ENCODE assay signal across 8 cellular contexts in genomic region chr1:89843279-89844121, GRCh38. TPM values are rescaled to one million over a fixed set of nuclear protein-coding genes. Genes with fewer than 3 reads are reported as not detected.
DNase-seq lines count a peak whose midpoint lies in the region; ATAC-seq, FAIRE-seq and TF ChIP-seq lines count a peak whose summit lies in the region.

No MANE protein-coding gene starts in this region.

- peak; percentile 44 for FAIRE-seq in urothelium cell line (lab: Jason Lieb, UNC)

- POLR2A ChIA-PET in SK-N-SH (lab: Yijun Ruan, JAX) = no interaction called here

- H3K27ac Mint-ChIP-seq in IgD-negative memory B cell = peak overlapping the region; percentile 39 to 68 (median 68)
- H3K27ac Mint-ChIP-seq in activated naive CD4-positive, alpha-beta T cell treated with anti-CD3 and anti-CD28 coated beads, Interleukin-2, amount 50 U/mL, for 72 hours = peak overlapping the region; percentile 94 to 96

- intact Hi-C loops in cardiac septum (cut with DNase I) = loop anchor here (5.0 kb wide), 2 partner anchors 64 to 144 kb away; no protein-coding TSS in a partner anchor
- intact Hi-C loops in posterior vena cava (cut with DNase I) = loop anchor here in 1 of 2 donors (5.0 kb wide), 1 partner anchor 801 kb away; no protein-coding TSS in a partner anchor

- TF ChIP-seq CTCF in SK-N-SH (IDR thresholded peaks at IDR 0.05) = peak; percentile 72

- H3K9ac ChIP-seq in SK-N-SH = peak overlapping the region; percentile 80

- no peaks in the 10 kb centered on the region for H3K9me2 ChIP-seq in SK-N-SH

- H3K36me3 ChIP-seq in SK-N-SH (replicated peaks in 1 of 2; ENCODE audit: control insufficient read depth in 1 of 2, insufficient read depth in 2 of 2, low read length in 1 of 2) = peaks cover 0 to 15% of the 10 kb centered on the region in 2 experiments

- H3K79me2 ChIP-seq in SK-N-SH (ENCODE audit: insufficient read depth) = no peaks in the 10 kb centered on the region; the same call in 1 of the 2 replicates

- peaks cover 23 to 35% (median 33%) of the 10 kb centered on the region in 3 donors for H3K4me1 Mint-ChIP-seq in IgD-negative memory B cell

- TF ChIP-seq RAD21 in SK-N-SH (IDR thresholded peaks at IDR 0.05; ENCODE audit: low read length) = peak; percentile 46

- no peak for TF ChIP-seq EP300 in SK-N-SH (IDR thresholded peaks at IDR 0.05; ENCODE audit: borderline replicate concordance in 1 of 2, low read depth in 1 of 2, low read length in 1 of 2)

- CTCF ChIA-PET in SK-N-SH (lab: Yijun Ruan, JAX) = interaction anchor here (0.6 to 2.5 kb wide), 36 partner anchors 8 to 147 kb away, joined by 3 to 19 read pairs (median 4); partner anchors contain the start of gene LRRC8D

- peak; percentile 86 for ATAC-seq in GM21529 (IDR thresholded peaks at IDR 0.05; ENCODE audit: unreplicated experiment)
- ATAC-seq in activated naive CD4-positive, alpha-beta T cell treated with anti-CD3 and anti-CD28 coated beads, Interleukin-2, amount 50 U/mL, for 72 hours = peak; percentile 88 to 89

- H3K4me3 ChIP-seq in SK-N-SH (ENCODE audit: low read depth in 2 of 2, low read length in 1 of 2) = peak overlapping the region; percentile 72 to 77

- H3K27me3 ChIP-seq in SK-N-SH (ENCODE audit: insufficient read depth) = no peaks in the 10 kb centered on the region

- peaks cover 4% of the 10 kb centered on the region for H3F3A ChIP-seq in SK-N-SH (replicated peaks; ENCODE audit: insufficient read depth)

- peak overlapping the region; percentile 43 to 55; a peak in 3 of 4 replicates for H3K27ac ChIP-seq in SK-N-SH (ENCODE audit: low read depth in 2 of 2, low read length in 1 of 2)

- H4K20me1 ChIP-seq in SK-N-SH (ENCODE audit: insufficient read depth) = no peaks in the 10 kb centered on the region

- peak overlapping the region; percentile 89 to 97 (median 94) for H3K4me3 Mint-ChIP-seq in IgD-negative memory B cell

- H3K9me3 ChIP-seq in SK-N-SH = no peaks in the 10 kb centered on the region

- peaks cover 7 to 22% of the 10 kb centered on the region in 2 experiments; a peak in 3 of 4 replicates for H3K4me1 ChIP-seq in SK-N-SH (ENCODE audit: control insufficient read depth in 1 of 2, insufficient read depth in 2 of 2, low read depth in 1 of 2, low read length in 1 of 2)

- WGBS in SK-N-SH (ENCODE audit: low lambda C conversion rate) = 1% methylated on average over 20 of the region's 63 CpGs

- peak overlapping the region; percentile 94 for H3K4me2 ChIP-seq in SK-N-SH

- H3K27me3 Mint-ChIP-seq in IgD-negative memory B cell = no peaks in the 10 kb centered on the region

- no peaks in the 10 kb centered on the region for H3K36me3 Mint-ChIP-seq in IgD-negative memory B cell
- peaks cover 9 to 26% of the 10 kb centered on the region in 2 donors for H3K36me3 Mint-ChIP-seq in activated naive CD4-positive, alpha-beta T cell treated with anti-CD3 and anti-CD28 coated beads, Interleukin-2, amount 50 U/mL, for 72 hours

- no peaks in the 10 kb centered on the region for H3K9me3 Mint-ChIP-seq in IgD-negative memory B cell
- H3K9me3 Mint-ChIP-seq in activated naive CD4-positive, alpha-beta T cell treated with anti-CD3 and anti-CD28 coated beads, Interleukin-2, amount 50 U/mL, for 72 hours = no peaks in the 10 kb centered on the region

- H2AFZ ChIP-seq in SK-N-SH (ENCODE audit: low read depth) = peak overlapping the region; percentile 98

- peak; percentile 72 for DNase-seq in EH (ENCODE audit: low read depth)
- peak; percentile 93 for DNase-seq in SK-N-SH
- DNase-seq in activated naive CD4-positive, alpha-beta T cell treated with anti-CD3 and anti-CD28 coated beads, Interleukin-2, amount 50 U/mL, for 72 hours (ENCODE audit: low spot score in 2 of 2) = peak; percentile 75 to 83
- DNase-seq in cardiac septum (ENCODE audit: low spot score) = peak; percentile 89
- DNase-seq in posterior vena cava (ENCODE audit: low spot score) = peak; percentile 89
- peak; percentile 90 for DNase-seq in urothelium cell line (ENCODE audit: low spot score)

TF ChIP-seq in SK-N-SH, 30 proteins besides CTCF, POLR2A, EP300 and RAD21:
- TF ChIP-seq ELF1 (IDR thresholded peaks at IDR 0.05) (peak; percentile 38), SMC3 (IDR thresholded peaks at IDR 0.05; ENCODE audit: low read depth, low read length) (peak; percentile 67), REST (IDR thresholded peaks at IDR 0.05; ENCODE audit: low read depth, low read length) (no peak), MXI1 (IDR thresholded peaks at IDR 0.05; ENCODE audit: low read depth, low read length) (peak; percentile 44; the same call in 1 of the 2 replicates), GABPA (IDR thresholded peaks at IDR 0.05; ENCODE audit: low read depth) (0 out of 2 replicates have a peak, but pooled peaks have one; percentile 6), RCOR1 (IDR thresholded peaks at IDR 0.05; ENCODE audit: low read length) (no peak), SIN3A (IDR thresholded peaks at IDR 0.05; ENCODE audit: borderline replicate concordance, low read depth, low read length) (peak; percentile 31; the same call in 1 of the 2 replicates), MAX (IDR thresholded peaks at IDR 0.05; ENCODE audit: low read depth) (peak; percentile 58)

RNA-seq across cellular contexts. Expression of gene LRRC8D, which starts 22.7 kb away (rescaled TPM):
- polyA plus RNA-seq in IgD-negative memory B cell = 31.7 TPM
- 15.0 and 21.5 TPM in 2 replicates for polyA plus RNA-seq in SK-N-SH (2012; rRNA removed)
- polyA plus RNA-seq in SK-N-SH (2012; cell fraction: cytosol; rRNA removed) = 15.3 and 16.7 TPM in 2 replicates
- polyA plus RNA-seq in SK-N-SH (2012; cell fraction: nucleus; rRNA removed) = 12.9 and 17.5 TPM in 2 replicates
- 10 to 100 TPM; 14.6 to 22.8 TPM for total RNA-seq in activated naive CD4-positive, alpha-beta T cell treated with anti-CD3 and anti-CD28 coated beads, Interleukin-2, amount 50 U/mL, for 72 hours
- 3.4 TPM for total RNA-seq in cardiac septum
- total RNA-seq in posterior vena cava = 1 to 10 TPM; 5.6 to 8.6 TPM

Comparison
In these comparisons a context has a peak if more than half of its experiments do, and no peak if none do; other contexts are left out.
1. Peak in every context shown above with its lines: DNase-seq, ATAC-seq, H3K4me3 ChIP-seq and H3K27ac ChIP-seq.